Comparison of ENCODE assay signal across 3 cellular contexts in the genomic region with DNA sequence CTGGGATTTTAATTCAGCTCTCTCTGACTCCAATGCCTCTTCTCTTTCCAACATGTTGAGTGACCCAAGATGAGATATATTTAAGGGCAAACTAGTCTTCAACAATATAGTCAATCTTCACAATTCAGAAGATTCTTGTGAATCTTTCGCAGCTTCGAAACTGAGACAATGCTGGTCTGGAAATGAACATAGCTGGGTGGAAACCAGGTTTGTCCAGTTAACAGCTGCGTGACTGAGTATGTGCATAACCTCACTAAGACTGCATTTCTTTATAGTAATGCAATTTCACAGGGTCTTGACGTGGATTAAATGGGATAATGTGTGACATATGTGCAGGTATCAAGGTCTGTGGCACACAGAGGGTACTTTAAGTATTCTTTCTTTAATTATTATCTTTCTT. TPM values are rescaled to one million over a fixed set of nuclear protein-coding genes. Genes with fewer than 3 reads are reported as not detected.
"Had no signal": no experiment of that assay in that cellular context is flagged by ENCODE, and none has a peak within 500 bp of the region (broad histone marks: within the 10 kb centered on the region; RNA-seq: fewer than 3 reads in every experiment).

No MANE protein-coding gene starts in this region.

- H3K4me3 ChIP-seq: GM12878 had no signal

- DNase-seq: GDM1, GF-D8 had no signal

- ATAC-seq: GM12878 had no signal

RNA-seq across cellular contexts. Expression of gene PTPRT, which starts 18.9 kb away (rescaled TPM):
- total RNA-seq: GM12878 had no signal
- polyA plus RNA-seq: GM12878 had no signal
